ENCODE assay signal across 1 cellular context in genomic region chr1:39427912-39428311, GRCh38.
TF ChIP-seq lines count a peak whose summit lies in the region.

No MANE protein-coding gene starts in this region.

TF ChIP-seq in IMR-90, 13 proteins besides CTCF, POLR2A, EP300 and RAD21 (continued from another document):
- TF ChIP-seq CHD1 (IDR thresholded peaks at IDR 0.05; ENCODE audit: low read depth, low read length) = no peak
TF ChIP-seq in IMR-90: peak in this region for 0.
